1 cellular context compared by ENCODE assay signal in the genomic region with DNA sequence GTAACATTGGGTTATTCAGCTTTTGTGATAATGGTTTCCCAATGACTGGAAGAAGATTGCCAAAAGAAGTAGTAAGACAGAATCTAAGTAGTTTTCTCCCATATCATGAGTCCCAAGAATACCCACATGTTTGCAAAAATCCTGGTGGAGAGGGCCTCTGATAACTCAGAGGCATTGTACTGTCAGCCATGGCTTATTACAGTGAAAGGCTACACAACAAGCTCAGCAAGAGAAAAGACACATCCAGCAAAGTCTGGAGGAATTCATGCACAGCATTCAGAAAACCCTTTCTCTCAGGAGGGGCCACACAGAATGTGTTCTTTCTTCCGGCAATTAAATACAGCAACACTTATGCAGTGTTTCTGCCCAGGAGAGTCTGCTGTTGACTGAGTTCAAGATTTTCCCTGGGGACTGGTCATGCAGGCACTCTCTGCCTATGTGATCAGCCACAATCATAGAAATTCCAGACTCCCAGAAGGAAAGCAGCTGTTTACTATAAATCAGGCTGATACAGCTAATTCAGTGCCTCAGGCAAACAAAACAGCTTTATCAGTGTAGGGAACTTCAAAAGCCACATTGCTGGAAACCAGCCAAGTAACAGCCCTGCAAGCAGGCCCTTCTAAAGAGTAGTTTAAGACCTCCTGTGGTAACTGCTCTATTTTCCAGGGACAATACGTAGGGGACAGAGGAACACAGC.
TF ChIP-seq lines count a peak whose summit lies in the region.

No MANE protein-coding gene starts in this region.

TF ChIP-seq in WTC11, 78 proteins besides CTCF, POLR2A, EP300 and RAD21 (continued from another document):
- TF ChIP-seq, protein P1, sequence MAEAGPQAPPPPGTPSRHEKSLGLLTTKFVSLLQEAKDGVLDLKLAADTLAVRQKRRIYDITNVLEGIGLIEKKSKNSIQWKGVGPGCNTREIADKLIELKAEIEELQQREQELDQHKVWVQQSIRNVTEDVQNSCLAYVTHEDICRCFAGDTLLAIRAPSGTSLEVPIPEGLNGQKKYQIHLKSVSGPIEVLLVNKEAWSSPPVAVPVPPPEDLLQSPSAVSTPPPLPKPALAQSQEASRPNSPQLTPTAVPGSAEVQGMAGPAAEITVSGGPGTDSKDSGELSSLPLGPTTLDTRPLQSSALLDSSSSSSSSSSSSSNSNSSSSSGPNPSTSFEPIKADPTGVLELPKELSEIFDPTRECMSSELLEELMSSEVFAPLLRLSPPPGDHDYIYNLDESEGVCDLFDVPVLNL (CRISPR knock-in tag; IDR thresholded peaks at IDR 0.05; ENCODE audit: borderline replicate concordance, low read depth) = no peak
- TF ChIP-seq, protein P2, sequence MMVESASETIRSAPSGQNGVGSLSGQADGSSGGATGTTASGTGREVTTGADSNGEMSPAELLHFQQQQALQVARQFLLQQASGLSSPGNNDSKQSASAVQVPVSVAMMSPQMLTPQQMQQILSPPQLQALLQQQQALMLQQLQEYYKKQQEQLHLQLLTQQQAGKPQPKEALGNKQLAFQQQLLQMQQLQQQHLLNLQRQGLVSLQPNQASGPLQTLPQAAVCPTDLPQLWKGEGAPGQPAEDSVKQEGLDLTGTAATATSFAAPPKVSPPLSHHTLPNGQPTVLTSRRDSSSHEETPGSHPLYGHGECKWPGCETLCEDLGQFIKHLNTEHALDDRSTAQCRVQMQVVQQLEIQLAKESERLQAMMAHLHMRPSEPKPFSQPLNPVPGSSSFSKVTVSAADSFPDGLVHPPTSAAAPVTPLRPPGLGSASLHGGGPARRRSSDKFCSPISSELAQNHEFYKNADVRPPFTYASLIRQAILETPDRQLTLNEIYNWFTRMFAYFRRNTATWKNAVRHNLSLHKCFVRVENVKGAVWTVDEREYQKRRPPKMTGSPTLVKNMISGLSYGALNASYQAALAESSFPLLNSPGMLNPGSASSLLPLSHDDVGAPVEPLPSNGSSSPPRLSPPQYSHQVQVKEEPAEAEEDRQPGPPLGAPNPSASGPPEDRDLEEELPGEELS (CRISPR knock-in tag; IDR thresholded peaks at IDR 0.05) = no peak
- TF ChIP-seq RELA (CRISPR knock-in tag; IDR thresholded peaks at IDR 0.05; ENCODE audit: borderline replicate concordance) (no peak), ZNF219 (CRISPR knock-in tag; IDR thresholded peaks at IDR 0.05; ENCODE audit: borderline replicate concordance) (no peak)
- TF ChIP-seq, protein P3, sequence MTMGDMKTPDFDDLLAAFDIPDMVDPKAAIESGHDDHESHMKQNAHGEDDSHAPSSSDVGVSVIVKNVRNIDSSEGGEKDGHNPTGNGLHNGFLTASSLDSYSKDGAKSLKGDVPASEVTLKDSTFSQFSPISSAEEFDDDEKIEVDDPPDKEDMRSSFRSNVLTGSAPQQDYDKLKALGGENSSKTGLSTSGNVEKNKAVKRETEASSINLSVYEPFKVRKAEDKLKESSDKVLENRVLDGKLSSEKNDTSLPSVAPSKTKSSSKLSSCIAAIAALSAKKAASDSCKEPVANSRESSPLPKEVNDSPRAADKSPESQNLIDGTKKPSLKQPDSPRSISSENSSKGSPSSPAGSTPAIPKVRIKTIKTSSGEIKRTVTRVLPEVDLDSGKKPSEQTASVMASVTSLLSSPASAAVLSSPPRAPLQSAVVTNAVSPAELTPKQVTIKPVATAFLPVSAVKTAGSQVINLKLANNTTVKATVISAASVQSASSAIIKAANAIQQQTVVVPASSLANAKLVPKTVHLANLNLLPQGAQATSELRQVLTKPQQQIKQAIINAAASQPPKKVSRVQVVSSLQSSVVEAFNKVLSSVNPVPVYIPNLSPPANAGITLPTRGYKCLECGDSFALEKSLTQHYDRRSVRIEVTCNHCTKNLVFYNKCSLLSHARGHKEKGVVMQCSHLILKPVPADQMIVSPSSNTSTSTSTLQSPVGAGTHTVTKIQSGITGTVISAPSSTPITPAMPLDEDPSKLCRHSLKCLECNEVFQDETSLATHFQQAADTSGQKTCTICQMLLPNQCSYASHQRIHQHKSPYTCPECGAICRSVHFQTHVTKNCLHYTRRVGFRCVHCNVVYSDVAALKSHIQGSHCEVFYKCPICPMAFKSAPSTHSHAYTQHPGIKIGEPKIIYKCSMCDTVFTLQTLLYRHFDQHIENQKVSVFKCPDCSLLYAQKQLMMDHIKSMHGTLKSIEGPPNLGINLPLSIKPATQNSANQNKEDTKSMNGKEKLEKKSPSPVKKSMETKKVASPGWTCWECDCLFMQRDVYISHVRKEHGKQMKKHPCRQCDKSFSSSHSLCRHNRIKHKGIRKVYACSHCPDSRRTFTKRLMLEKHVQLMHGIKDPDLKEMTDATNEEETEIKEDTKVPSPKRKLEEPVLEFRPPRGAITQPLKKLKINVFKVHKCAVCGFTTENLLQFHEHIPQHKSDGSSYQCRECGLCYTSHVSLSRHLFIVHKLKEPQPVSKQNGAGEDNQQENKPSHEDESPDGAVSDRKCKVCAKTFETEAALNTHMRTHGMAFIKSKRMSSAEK (CRISPR knock-in tag; IDR thresholded peaks at IDR 0.05; ENCODE audit: borderline replicate concordance) = no peak
- TF ChIP-seq, protein P4, sequence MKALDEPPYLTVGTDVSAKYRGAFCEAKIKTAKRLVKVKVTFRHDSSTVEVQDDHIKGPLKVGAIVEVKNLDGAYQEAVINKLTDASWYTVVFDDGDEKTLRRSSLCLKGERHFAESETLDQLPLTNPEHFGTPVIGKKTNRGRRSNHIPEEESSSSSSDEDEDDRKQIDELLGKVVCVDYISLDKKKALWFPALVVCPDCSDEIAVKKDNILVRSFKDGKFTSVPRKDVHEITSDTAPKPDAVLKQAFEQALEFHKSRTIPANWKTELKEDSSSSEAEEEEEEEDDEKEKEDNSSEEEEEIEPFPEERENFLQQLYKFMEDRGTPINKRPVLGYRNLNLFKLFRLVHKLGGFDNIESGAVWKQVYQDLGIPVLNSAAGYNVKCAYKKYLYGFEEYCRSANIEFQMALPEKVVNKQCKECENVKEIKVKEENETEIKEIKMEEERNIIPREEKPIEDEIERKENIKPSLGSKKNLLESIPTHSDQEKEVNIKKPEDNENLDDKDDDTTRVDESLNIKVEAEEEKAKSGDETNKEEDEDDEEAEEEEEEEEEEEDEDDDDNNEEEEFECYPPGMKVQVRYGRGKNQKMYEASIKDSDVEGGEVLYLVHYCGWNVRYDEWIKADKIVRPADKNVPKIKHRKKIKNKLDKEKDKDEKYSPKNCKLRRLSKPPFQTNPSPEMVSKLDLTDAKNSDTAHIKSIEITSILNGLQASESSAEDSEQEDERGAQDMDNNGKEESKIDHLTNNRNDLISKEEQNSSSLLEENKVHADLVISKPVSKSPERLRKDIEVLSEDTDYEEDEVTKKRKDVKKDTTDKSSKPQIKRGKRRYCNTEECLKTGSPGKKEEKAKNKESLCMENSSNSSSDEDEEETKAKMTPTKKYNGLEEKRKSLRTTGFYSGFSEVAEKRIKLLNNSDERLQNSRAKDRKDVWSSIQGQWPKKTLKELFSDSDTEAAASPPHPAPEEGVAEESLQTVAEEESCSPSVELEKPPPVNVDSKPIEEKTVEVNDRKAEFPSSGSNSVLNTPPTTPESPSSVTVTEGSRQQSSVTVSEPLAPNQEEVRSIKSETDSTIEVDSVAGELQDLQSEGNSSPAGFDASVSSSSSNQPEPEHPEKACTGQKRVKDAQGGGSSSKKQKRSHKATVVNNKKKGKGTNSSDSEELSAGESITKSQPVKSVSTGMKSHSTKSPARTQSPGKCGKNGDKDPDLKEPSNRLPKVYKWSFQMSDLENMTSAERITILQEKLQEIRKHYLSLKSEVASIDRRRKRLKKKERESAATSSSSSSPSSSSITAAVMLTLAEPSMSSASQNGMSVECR (CRISPR knock-in tag; IDR thresholded peaks at IDR 0.05; ENCODE audit: borderline replicate concordance) = no peak
- TF ChIP-seq, protein P5, sequence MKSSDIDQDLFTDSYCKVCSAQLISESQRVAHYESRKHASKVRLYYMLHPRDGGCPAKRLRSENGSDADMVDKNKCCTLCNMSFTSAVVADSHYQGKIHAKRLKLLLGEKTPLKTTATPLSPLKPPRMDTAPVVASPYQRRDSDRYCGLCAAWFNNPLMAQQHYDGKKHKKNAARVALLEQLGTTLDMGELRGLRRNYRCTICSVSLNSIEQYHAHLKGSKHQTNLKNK (CRISPR knock-in tag; IDR thresholded peaks at IDR 0.05) = no peak
- TF ChIP-seq, protein P6, sequence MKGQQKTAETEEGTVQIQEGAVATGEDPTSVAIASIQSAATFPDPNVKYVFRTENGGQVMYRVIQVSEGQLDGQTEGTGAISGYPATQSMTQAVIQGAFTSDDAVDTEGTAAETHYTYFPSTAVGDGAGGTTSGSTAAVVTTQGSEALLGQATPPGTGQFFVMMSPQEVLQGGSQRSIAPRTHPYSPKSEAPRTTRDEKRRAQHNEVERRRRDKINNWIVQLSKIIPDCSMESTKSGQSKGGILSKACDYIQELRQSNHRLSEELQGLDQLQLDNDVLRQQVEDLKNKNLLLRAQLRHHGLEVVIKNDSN (CRISPR knock-in tag; IDR thresholded peaks at IDR 0.05) = no peak
TF ChIP-seq in WTC11: peak in this region for 0.
